In the genomic region with DNA sequence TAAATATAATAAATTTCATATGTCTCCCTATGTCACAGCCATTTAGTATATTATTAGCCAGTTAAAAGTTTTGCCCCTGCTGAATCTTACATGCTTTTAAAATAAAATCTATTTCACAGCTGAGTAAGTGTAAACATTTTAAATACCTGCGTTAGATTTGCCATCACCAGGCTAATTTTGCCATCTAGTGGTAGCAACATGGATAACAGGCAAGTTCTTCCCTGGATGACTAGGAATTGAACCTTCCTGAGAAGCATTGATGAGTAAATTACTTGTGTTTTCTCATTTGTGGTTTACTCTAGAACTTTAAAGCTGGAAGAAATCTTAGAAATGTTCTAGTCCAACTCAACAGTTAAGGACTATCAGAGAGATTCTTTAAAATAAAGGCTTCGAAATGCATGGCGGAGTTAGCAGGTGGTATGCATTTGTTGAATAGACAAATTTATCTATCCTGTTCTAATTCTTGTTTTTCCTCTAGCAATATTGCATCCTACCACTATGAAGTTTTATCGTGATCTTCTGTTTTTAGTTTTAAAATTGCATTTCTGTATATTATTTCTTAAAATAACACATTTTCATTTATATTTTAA, we compare ENCODE assay signal across 8 cellular contexts. TPM values are rescaled to one million over a fixed set of nuclear protein-coding genes. Genes with fewer than 3 reads are reported as not detected.
DNase-seq lines count a peak whose midpoint lies in the region; ATAC-seq and TF ChIP-seq lines count a peak whose summit lies in the region.

No MANE protein-coding gene starts in this region.

- H3K79me2 ChIP-seq in neural cell (replicated peaks; ENCODE audit: insufficient read depth, low read length): no peaks in the 10 kb centered on the region

- TF ChIP-seq EP300 in neural cell (conservative IDR thresholded peaks at IDR 0.05; ENCODE audit: poor library complexity, severe bottlenecking): no peak

- no peak overlapping the region for H3K27ac Mint-ChIP-seq in endothelial cell (ENCODE audit: unreplicated experiment)

- H3K4me1 Mint-ChIP-seq in endothelial cell (ENCODE audit: unreplicated experiment): peaks cover 7% of the 10 kb centered on the region

- no peaks in the 10 kb centered on the region for H3K36me3 Mint-ChIP-seq in endothelial cell (ENCODE audit: low read depth, unreplicated experiment)

- peaks cover 11% of the 10 kb centered on the region for H3K27me3 ChIP-seq in neural cell (ENCODE audit: insufficient read depth, low read depth, low read length)

- H3K4me3 Mint-ChIP-seq in endothelial cell (ENCODE audit: unreplicated experiment): no peak overlapping the region

- no peaks in the 10 kb centered on the region for H3K9me3 Mint-ChIP-seq in endothelial cell (ENCODE audit: unreplicated experiment)

- H3K9me2 ChIP-seq in neural cell (ENCODE audit: insufficient read depth, low read length): no peaks in the 10 kb centered on the region

- peak; percentile 91 for TF ChIP-seq RAD21 in neural cell (conservative IDR thresholded peaks at IDR 0.05)

- H3K9me3 ChIP-seq in neural cell (ENCODE audit: low read length): no peaks in the 10 kb centered on the region

- H3K4me3 ChIP-seq in neural cell (ENCODE audit: low read length): no peak overlapping the region

- TF ChIP-seq CTCF in endothelial cell (IDR thresholded peaks at IDR 0.05; ENCODE audit: unreplicated experiment): peak; percentile 90
- TF ChIP-seq CTCF in neural cell (IDR thresholded peaks at IDR 0.05; ENCODE audit: poor library complexity, severe bottlenecking): peak; percentile 89

- no peak overlapping the region for H3K4me2 ChIP-seq in neural cell (ENCODE audit: low read length)

- H3K27ac ChIP-seq in neural cell (ENCODE audit: low read length): no peak overlapping the region

- H3K36me3 ChIP-seq in neural cell (ENCODE audit: insufficient read depth, low read length): no peaks in the 10 kb centered on the region

- H3K9ac ChIP-seq in neural cell (ENCODE audit: low read length): no peak overlapping the region

- no peaks in the 10 kb centered on the region for H3F3A ChIP-seq in neural cell (ENCODE audit: insufficient read depth, low read length, poor library complexity, severe bottlenecking)

- H4K20me1 ChIP-seq in neural cell (ENCODE audit: insufficient read depth): no peaks in the 10 kb centered on the region

- peak; percentile 32 to 77 (median 64) for DNase-seq in NCI-H1417 (lab: John Stamatoyannopoulos, UW)
- no peak for DNase-seq in NCI-H1417 treated with DMSO at 0.1 percent for 48 hours (lab: John Stamatoyannopoulos, UW)
- DNase-seq in HuH-7.5 (ENCODE audit: low spot score): peak; percentile 10
- peak; percentile 56 for DNase-seq in RPMI7951 (ENCODE audit: low read depth)
- DNase-seq in endothelial cell (ENCODE audit: low spot score): peak; percentile 47

- ATAC-seq in GM18867 (IDR thresholded peaks at IDR 0.05; ENCODE audit: unreplicated experiment) (peak; percentile 68), HG03521 (IDR thresholded peaks at IDR 0.05; ENCODE audit: unreplicated experiment) (no peak)

- no peak overlapping the region for H2AFZ ChIP-seq in neural cell (ENCODE audit: low read depth, low read length)

- H3K27me3 Mint-ChIP-seq in endothelial cell (ENCODE audit: unreplicated experiment): peaks cover 3% of the 10 kb centered on the region

TF ChIP-seq in neural cell, 6 proteins besides CTCF, POLR2A, EP300 and RAD21:
- TF ChIP-seq TAF1 (IDR thresholded peaks at IDR 0.05; ENCODE audit: low read depth) (no peak), MXI1 (conservative IDR thresholded peaks at IDR 0.05; ENCODE audit: poor library complexity, severe bottlenecking) (no peak), SMC3 (conservative IDR thresholded peaks at IDR 0.05; ENCODE audit: poor library complexity) (peak; percentile 93), EZH2 (IDR thresholded peaks at IDR 0.05; ENCODE audit: borderline replicate concordance, insufficient read depth, low read length, poor library complexity, severe bottlenecking) (no peak), POLR2AphosphoS5 (IDR thresholded peaks at IDR 0.05) (no peak)
- TF ChIP-seq, protein P1, sequence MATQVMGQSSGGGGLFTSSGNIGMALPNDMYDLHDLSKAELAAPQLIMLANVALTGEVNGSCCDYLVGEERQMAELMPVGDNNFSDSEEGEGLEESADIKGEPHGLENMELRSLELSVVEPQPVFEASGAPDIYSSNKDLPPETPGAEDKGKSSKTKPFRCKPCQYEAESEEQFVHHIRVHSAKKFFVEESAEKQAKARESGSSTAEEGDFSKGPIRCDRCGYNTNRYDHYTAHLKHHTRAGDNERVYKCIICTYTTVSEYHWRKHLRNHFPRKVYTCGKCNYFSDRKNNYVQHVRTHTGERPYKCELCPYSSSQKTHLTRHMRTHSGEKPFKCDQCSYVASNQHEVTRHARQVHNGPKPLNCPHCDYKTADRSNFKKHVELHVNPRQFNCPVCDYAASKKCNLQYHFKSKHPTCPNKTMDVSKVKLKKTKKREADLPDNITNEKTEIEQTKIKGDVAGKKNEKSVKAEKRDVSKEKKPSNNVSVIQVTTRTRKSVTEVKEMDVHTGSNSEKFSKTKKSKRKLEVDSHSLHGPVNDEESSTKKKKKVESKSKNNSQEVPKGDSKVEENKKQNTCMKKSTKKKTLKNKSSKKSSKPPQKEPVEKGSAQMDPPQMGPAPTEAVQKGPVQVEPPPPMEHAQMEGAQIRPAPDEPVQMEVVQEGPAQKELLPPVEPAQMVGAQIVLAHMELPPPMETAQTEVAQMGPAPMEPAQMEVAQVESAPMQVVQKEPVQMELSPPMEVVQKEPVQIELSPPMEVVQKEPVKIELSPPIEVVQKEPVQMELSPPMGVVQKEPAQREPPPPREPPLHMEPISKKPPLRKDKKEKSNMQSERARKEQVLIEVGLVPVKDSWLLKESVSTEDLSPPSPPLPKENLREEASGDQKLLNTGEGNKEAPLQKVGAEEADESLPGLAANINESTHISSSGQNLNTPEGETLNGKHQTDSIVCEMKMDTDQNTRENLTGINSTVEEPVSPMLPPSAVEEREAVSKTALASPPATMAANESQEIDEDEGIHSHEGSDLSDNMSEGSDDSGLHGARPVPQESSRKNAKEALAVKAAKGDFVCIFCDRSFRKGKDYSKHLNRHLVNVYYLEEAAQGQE (IDR thresholded peaks at IDR 0.05; ENCODE audit: borderline replicate concordance): no peak
TF ChIP-seq in neural cell: peak in this region for 1.

RNA-seq across cellular contexts. Expression of a gene that starts 2.6 kb away (rescaled TPM):
- total RNA-seq in RPMI7951 (2014; rRNA removed; shearing (Covaris generic)): not detected in 2 replicates
- 1.3 TPM for total RNA-seq in endothelial cell (ENCODE audit: unreplicated experiment)
- polyA plus RNA-seq in neural cell: 0.32 TPM in 1 of 2 replicates, not detected in the other
- polyA minus RNA-seq in neural cell: not detected in 2 replicates
